In the genomic region with DNA sequence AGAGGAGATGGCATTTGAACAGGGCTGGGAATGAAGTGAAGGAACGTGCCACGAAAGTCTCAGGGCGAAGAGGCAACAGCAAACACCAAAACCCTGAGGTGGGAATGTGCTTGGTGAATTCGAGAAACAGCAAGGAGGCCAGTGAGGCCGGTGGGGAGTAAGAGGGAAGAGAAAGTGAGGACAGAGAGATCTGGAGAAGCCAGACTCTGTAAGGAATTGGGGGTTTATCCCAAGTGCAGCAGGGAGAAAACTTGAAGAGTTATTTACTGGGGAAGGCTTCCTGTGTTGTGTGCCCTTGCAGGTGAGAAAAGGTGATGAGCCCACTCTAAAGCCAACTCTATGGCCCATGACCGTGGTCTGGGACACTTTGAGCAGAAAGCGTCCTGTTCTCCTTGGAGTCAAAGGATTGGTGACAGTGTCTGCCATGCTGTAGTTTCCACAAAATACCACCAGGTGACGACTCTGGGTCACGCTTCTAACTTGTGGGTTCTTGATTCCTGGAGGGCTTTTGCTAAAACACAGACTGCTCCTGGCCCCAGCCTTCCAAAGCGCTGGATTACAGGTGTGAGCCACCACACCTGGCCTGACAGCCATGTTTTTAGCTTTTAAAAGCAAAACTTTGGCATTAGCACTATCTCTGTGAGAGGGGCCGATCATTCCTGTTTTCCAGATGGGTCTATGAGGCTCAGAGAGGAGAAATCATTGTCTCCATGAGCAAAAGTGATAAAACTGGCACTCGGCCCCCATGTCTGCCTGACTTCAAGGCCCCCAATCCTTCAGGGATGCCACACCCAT, we compare ENCODE assay signal across 8 cellular contexts. TPM values are rescaled to one million over a fixed set of nuclear protein-coding genes. Genes with fewer than 3 reads are reported as not detected.
DNase-seq lines count a peak whose midpoint lies in the region; ATAC-seq and TF ChIP-seq lines count a peak whose summit lies in the region.

No MANE protein-coding gene starts in this region.

- CTCF ChIA-PET in activated CD8-positive, alpha-beta T cell treated with anti-CD3 and anti-CD28 coated beads, Interleukin-2, amount 10 ng/mL, durations not matched to agents 7 days and 5 days (lab: Charles Lee): interaction anchor here (0.8 to 3.4 kb wide), 10 partner anchors 9 to 177 kb away, joined by 3 to 39 read pairs (median 6); a partner anchor contains a TSS

- H3K4me2 ChIP-seq in DOHH2 (ENCODE audit: low read length): no peak overlapping the region

- no peak overlapping the region for H3K4me3 Mint-ChIP-seq in activated CD8-positive, alpha-beta T cell treated with anti-CD3 and anti-CD28 coated beads, Interleukin-2, amount 10 ng/mL, durations not matched to agents 7 days and 5 days

- no peaks in the 10 kb centered on the region for H3K36me3 Mint-ChIP-seq in activated CD8-positive, alpha-beta T cell treated with anti-CD3 and anti-CD28 coated beads, Interleukin-2, amount 10 ng/mL, durations not matched to agents 7 days and 5 days (ENCODE audit: low read depth)

- no peaks in the 10 kb centered on the region for H3K9me3 Mint-ChIP-seq in activated CD8-positive, alpha-beta T cell treated with anti-CD3 and anti-CD28 coated beads, Interleukin-2, amount 10 ng/mL, durations not matched to agents 7 days and 5 days (ENCODE audit: insufficient read depth)

- POLR2A ChIA-PET in activated CD8-positive, alpha-beta T cell treated with anti-CD3 and anti-CD28 coated beads, Interleukin-2, amount 10 ng/mL, durations not matched to agents 7 days and 5 days (lab: Charles Lee): interaction anchor here (0.6 to 1.0 kb wide), 2 partner anchors 18 to 36 kb away, joined by 3 read pairs; a partner anchor contains a TSS

- H3K9me2 ChIP-seq in DOHH2 (replicated peaks; ENCODE audit: control insufficient read depth, low read length): no peaks in the 10 kb centered on the region

- intact Hi-C loops in thyroid gland (cut with DNase I): loop anchor here (5.0 to 10.0 kb wide), 2 partner anchors 86 to 173 kb away; no protein-coding TSS in a partner anchor

- DNase-seq in NCI-H748 treated with DMSO at 0.1 percent for 48 hours (lab: John Stamatoyannopoulos, UW) (peak; percentile 78), erythroblast (lab: John Stamatoyannopoulos, UW) (peak; percentile 68 to 82), myocyte (ENCODE audit: low read depth) (peak; percentile 78), thyroid gland (peak; percentile 44 to 51)
- peak; percentile 67 for DNase-seq in activated CD8-positive, alpha-beta T cell treated with anti-CD3 and anti-CD28 coated beads, Interleukin-2, amount 10 ng/mL, durations not matched to agents 7 days and 5 days

- no peaks in the 10 kb centered on the region for H3K4me1 Mint-ChIP-seq in activated CD8-positive, alpha-beta T cell treated with anti-CD3 and anti-CD28 coated beads, Interleukin-2, amount 10 ng/mL, durations not matched to agents 7 days and 5 days (ENCODE audit: low read depth)

- ATAC-seq in HG03354 (IDR thresholded peaks at IDR 0.05; ENCODE audit: poor library complexity, severe bottlenecking, unreplicated experiment) (peak; percentile 52), GM18867 (IDR thresholded peaks at IDR 0.05; ENCODE audit: unreplicated experiment) (no peak)
- ATAC-seq in activated CD8-positive, alpha-beta T cell treated with anti-CD3 and anti-CD28 coated beads, Interleukin-2, amount 10 ng/mL, durations not matched to agents 7 days and 5 days: peak; percentile 77

- no peaks in the 10 kb centered on the region for H4K20me1 ChIP-seq in DOHH2 (ENCODE audit: control insufficient read depth, insufficient read depth, low read depth, low read length)

- 42 to 52% methylated on average over 12 of the region's 12 CpGs for WGBS in thyroid gland, 2 donors

- H3K9me3 ChIP-seq in DOHH2 (ENCODE audit: control insufficient read depth, insufficient read depth, low read length) (no peaks in the 10 kb centered on the region), thyroid gland (no peaks in the 10 kb centered on the region)

- H3K27me3 Mint-ChIP-seq in activated CD8-positive, alpha-beta T cell treated with anti-CD3 and anti-CD28 coated beads, Interleukin-2, amount 10 ng/mL, durations not matched to agents 7 days and 5 days (ENCODE audit: low read depth): peaks cover 8% of the 10 kb centered on the region

- TF ChIP-seq CTCF in DOHH2 (IDR thresholded peaks at IDR 0.05; ENCODE audit: low read depth, low read length, poor library complexity, severe bottlenecking): peak; percentile 90
- peak; percentile 70 to 89 (median 76) for TF ChIP-seq CTCF in thyroid gland (IDR thresholded peaks at IDR 0.05)

- peaks cover 6% of the 10 kb centered on the region for H3K4me1 ChIP-seq in DOHH2 (ENCODE audit: control insufficient read depth, low read length)
- H3K4me1 ChIP-seq in thyroid gland: no peaks in the 10 kb centered on the region

- no peak for TF ChIP-seq POLR2A in erythroblast (IDR thresholded peaks at IDR 0.05; ENCODE audit: low read length)
- no peak for TF ChIP-seq POLR2A in thyroid gland (IDR thresholded peaks at IDR 0.05)

- H3K36me3 ChIP-seq in DOHH2 (ENCODE audit: control insufficient read depth, low read length) (no peaks in the 10 kb centered on the region), thyroid gland (no peaks in the 10 kb centered on the region)

- no peaks in the 10 kb centered on the region for H3K79me2 ChIP-seq in DOHH2 (ENCODE audit: control insufficient read depth, low read length)

- H3K27ac Mint-ChIP-seq in activated CD8-positive, alpha-beta T cell treated with anti-CD3 and anti-CD28 coated beads, Interleukin-2, amount 10 ng/mL, durations not matched to agents 7 days and 5 days: no peak overlapping the region

- H3K27me3 ChIP-seq in DOHH2 (ENCODE audit: control insufficient read depth, low read length) (no peaks in the 10 kb centered on the region), thyroid gland (no peaks in the 10 kb centered on the region)

- H3K4me3 ChIP-seq in DOHH2 (ENCODE audit: low read length): no peak overlapping the region
- H3K4me3 ChIP-seq in thyroid gland (replicated peaks in 1 of 3): no peak overlapping the region

- no peaks in the 10 kb centered on the region for H3F3A ChIP-seq in DOHH2 (ENCODE audit: control insufficient read depth, insufficient read depth)

- H3K27ac ChIP-seq in DOHH2 (ENCODE audit: low read depth, low read length): no peak overlapping the region
- H3K27ac ChIP-seq in thyroid gland: no peak overlapping the region

RNA-seq across cellular contexts. Expression of a gene that starts 18.0 kb away (rescaled TPM):
- 100 to 1,000 TPM; 116 to 121 TPM for total RNA-seq in activated CD8-positive, alpha-beta T cell treated with anti-CD3 and anti-CD28 coated beads, Interleukin-2, amount 10 ng/mL, durations not matched to agents 7 days and 5 days
- total RNA-seq in myocyte (194 and 199 TPM in 2 replicates), thyroid gland (100 to 1,000 TPM in 3 of 4 donors, 10 to 100 TPM in 1; 88.0 to 153 (median 105) TPM)
- polyA plus RNA-seq in myocyte (2012): 97.9 TPM

RNA-seq across cellular contexts. Expression of a gene that starts 48.5 kb away (rescaled TPM):
- not detected for total RNA-seq in activated CD8-positive, alpha-beta T cell treated with anti-CD3 and anti-CD28 coated beads, Interleukin-2, amount 10 ng/mL, durations not matched to agents 7 days and 5 days
- not detected in 2 replicates for total RNA-seq in myocyte
- not detected for polyA plus RNA-seq in myocyte (2012)
- under 1 TPM in 1 of 4 donors, not detected in 3; 0.59 TPM for total RNA-seq in thyroid gland
